In the genomic region with DNA sequence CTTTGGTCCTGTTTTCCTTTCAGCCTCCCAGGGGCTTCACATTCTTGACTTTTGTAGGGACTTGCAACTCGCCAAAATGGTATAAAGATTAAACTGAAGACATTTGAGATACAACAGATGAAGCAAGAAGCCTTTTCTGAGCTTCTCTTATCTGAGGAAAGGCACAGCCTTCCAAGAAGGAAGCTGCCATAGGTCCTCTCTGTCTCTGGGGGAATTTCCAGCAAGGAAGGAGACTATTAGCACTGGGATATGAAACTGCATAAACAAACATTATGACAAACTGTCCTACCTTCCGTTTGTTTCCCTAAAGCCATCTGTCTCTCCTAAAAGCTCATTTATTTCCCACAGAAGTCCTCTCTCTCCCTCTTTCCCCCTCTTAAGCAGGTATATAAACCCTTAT, we compare ENCODE assay signal across 1 cellular context.
TF ChIP-seq lines count a peak whose summit lies in the region.

No MANE protein-coding gene starts in this region.

TF ChIP-seq in HepG2, 621 proteins besides CTCF, POLR2A, EP300 and RAD21:
- TF ChIP-seq YEATS2 (CRISPR knock-in tag; IDR thresholded peaks at IDR 0.05; ENCODE audit: borderline replicate concordance) (no peak), ZNF878 (CRISPR knock-in tag; IDR thresholded peaks at IDR 0.05) (no peak), HOXA9 (CRISPR knock-in tag; IDR thresholded peaks at IDR 0.05; ENCODE audit: borderline replicate concordance) (no peak), PHF20 (CRISPR knock-in tag; IDR thresholded peaks at IDR 0.05) (no peak), SIX4 (CRISPR knock-in tag; IDR thresholded peaks at IDR 0.05) (no peak), SIN3A (IDR thresholded peaks at IDR 0.05; ENCODE audit: borderline replicate concordance, low read depth, low read length) (no peak), RFXANK (CRISPR knock-in tag; IDR thresholded peaks at IDR 0.05) (no peak), ZNF468 (CRISPR knock-in tag; IDR thresholded peaks at IDR 0.05) (no peak)
- TF ChIP-seq, protein P1, sequence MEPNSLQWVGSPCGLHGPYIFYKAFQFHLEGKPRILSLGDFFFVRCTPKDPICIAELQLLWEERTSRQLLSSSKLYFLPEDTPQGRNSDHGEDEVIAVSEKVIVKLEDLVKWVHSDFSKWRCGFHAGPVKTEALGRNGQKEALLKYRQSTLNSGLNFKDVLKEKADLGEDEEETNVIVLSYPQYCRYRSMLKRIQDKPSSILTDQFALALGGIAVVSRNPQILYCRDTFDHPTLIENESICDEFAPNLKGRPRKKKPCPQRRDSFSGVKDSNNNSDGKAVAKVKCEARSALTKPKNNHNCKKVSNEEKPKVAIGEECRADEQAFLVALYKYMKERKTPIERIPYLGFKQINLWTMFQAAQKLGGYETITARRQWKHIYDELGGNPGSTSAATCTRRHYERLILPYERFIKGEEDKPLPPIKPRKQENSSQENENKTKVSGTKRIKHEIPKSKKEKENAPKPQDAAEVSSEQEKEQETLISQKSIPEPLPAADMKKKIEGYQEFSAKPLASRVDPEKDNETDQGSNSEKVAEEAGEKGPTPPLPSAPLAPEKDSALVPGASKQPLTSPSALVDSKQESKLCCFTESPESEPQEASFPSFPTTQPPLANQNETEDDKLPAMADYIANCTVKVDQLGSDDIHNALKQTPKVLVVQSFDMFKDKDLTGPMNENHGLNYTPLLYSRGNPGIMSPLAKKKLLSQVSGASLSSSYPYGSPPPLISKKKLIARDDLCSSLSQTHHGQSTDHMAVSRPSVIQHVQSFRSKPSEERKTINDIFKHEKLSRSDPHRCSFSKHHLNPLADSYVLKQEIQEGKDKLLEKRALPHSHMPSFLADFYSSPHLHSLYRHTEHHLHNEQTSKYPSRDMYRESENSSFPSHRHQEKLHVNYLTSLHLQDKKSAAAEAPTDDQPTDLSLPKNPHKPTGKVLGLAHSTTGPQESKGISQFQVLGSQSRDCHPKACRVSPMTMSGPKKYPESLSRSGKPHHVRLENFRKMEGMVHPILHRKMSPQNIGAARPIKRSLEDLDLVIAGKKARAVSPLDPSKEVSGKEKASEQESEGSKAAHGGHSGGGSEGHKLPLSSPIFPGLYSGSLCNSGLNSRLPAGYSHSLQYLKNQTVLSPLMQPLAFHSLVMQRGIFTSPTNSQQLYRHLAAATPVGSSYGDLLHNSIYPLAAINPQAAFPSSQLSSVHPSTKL (CRISPR knock-in tag; IDR thresholded peaks at IDR 0.05) = no peak
- TF ChIP-seq, protein P2, sequence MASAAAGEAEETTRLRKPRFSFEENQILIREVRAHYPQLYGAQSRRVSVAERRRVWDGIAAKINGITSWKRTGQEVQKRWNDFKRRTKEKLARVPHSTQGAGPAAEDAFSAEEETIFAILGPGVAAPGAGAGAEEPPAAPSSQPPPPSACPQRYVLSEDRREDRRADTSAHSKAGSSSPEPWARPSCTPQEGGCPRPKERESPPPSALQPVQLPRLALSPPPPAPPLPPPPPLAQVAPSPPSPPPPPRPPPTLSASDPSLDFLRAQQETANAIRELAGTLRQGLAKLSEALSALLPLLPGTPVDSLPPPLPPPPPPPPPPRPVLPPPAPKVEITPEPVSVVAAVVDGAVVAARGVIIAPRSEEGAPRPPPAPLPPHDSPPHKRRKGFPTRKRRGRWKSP (CRISPR knock-in tag; IDR thresholded peaks at IDR 0.05) = no peak
